23 cellular contexts compared by ENCODE assay signal in the genomic region with DNA sequence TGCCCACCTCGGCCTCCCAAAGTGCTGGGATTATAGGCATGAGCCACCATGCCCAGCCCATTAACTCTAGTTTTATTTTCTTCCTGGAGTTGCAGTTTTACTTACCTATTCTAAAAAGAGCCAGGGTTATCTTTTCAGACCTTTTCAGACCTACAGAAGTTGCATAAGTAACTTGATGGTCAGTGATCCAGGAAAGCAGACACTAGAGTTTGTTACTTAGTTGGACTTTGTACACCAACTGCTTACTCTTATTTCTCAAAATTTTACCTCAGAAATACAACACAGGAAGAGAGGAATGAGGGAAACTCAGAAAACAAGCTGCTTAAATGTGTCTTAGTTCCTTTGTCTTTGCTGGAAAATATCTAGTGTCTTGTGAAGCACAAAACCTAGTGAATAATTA. TPM values are rescaled to one million over a fixed set of nuclear protein-coding genes. Genes with fewer than 3 reads are reported as not detected.
A peak's percentile ranks its signal among the peaks of the same experiment; 100 is the strongest.
DNase-seq lines count a peak whose midpoint lies in the region; ATAC-seq, FAIRE-seq and TF ChIP-seq lines count a peak whose summit lies in the region.
"Had no signal": no experiment of that assay in that cellular context is flagged by ENCODE, and none has a peak within 500 bp of the region (broad histone marks: within the 10 kb centered on the region; RNA-seq: fewer than 3 reads in every experiment).

No MANE protein-coding gene starts in this region.

- WGBS in smooth muscle cell (ENCODE audit: low lambda C conversion rate), result 0% methylated on average over 1 of the region's 1 CpG

- POLR2A ChIA-PET in CD8-positive, alpha-beta memory T cell (lab: Charles Lee), result interaction anchor here (0.6 kb wide), 1 partner anchor 21 kb away, joined by 4 read pairs; no protein-coding TSS in a partner anchor
- POLR2A ChIA-PET in naive thymus-derived CD8-positive, alpha-beta T cell (lab: Charles Lee), result no interaction called here

- no peaks in the 10 kb centered on the region for H3K9me3 ChIP-seq in CD8-positive, alpha-beta memory T cell (ENCODE audit: low read length)
- H3K9me3 ChIP-seq in astrocyte (ENCODE audit: insufficient read depth, low read depth, low read length) (no peaks in the 10 kb centered on the region), vagina (no peaks in the 10 kb centered on the region), smooth muscle cell (replicated peaks; ENCODE audit: low read depth) (no peaks in the 10 kb centered on the region)
- H3K9me3 ChIP-seq: A549, breast epithelium had no signal

- H3K4me2 ChIP-seq in astrocyte (ENCODE audit: low read length) (no peak overlapping the region), smooth muscle cell (no peak overlapping the region)
- H3K4me2 ChIP-seq: A549 had no signal

- intact Hi-C loops in activated CD4-positive, alpha-beta T cell treated with anti-CD3 and anti-CD28 coated beads, Interleukin-2, amount 10 ng/mL, durations not matched to agents 24 days and 14 days (cut with micrococcal nuclease), result loop anchor here (2.0 kb wide), 1 partner anchor 24 kb away; no protein-coding TSS in a partner anchor
- intact Hi-C loops in vagina (cut with DNase I), result no loop called here

- H3F3A ChIP-seq in smooth muscle cell (ENCODE audit: low read depth), result peaks cover 23% of the 10 kb centered on the region

- peaks cover 60% of the 10 kb centered on the region for H3K36me3 Mint-ChIP-seq in activated CD4-positive, alpha-beta T cell treated with anti-CD3 and anti-CD28 coated beads, Interleukin-2, amount 10 ng/mL, durations not matched to agents 24 days and 14 days (ENCODE audit: low read depth)
- H3K36me3 Mint-ChIP-seq in CD8-positive, alpha-beta memory T cell, result peaks cover 18 to 82% (median 18%) of the 10 kb centered on the region in 3 donors
- peaks cover 11% of the 10 kb centered on the region for H3K36me3 Mint-ChIP-seq in astrocyte (ENCODE audit: low read depth, unreplicated experiment)
- peaks cover 6 to 87% (median 31%) of the 10 kb centered on the region in 3 donors for H3K36me3 Mint-ChIP-seq in naive thymus-derived CD8-positive, alpha-beta T cell

- TF ChIP-seq CTCF in astrocyte (IDR thresholded peaks at IDR 0.05; ENCODE audit: insufficient read depth, low read depth, low read length) (no peak), vagina (IDR thresholded peaks at IDR 0.05) (no peak), smooth muscle cell (IDR thresholded peaks at IDR 0.05; ENCODE audit: borderline replicate concordance, insufficient read depth, poor library complexity, severe bottlenecking) (no peak)

- peaks cover 54% of the 10 kb centered on the region for H3K4me1 Mint-ChIP-seq in activated CD4-positive, alpha-beta T cell treated with anti-CD3 and anti-CD28 coated beads, Interleukin-2, amount 10 ng/mL, durations not matched to agents 24 days and 14 days
- peaks cover 56 to 86% (median 83%) of the 10 kb centered on the region in 3 donors for H3K4me1 Mint-ChIP-seq in CD8-positive, alpha-beta memory T cell
- peaks cover 26% of the 10 kb centered on the region for H3K4me1 Mint-ChIP-seq in astrocyte (ENCODE audit: low read depth, unreplicated experiment)
- peaks cover 33 to 70% (median 62%) of the 10 kb centered on the region in 4 donors for H3K4me1 Mint-ChIP-seq in naive thymus-derived CD8-positive, alpha-beta T cell
- H3K4me1 Mint-ChIP-seq: WTC11 had no signal

- H3K79me2 ChIP-seq in astrocyte (ENCODE audit: insufficient read depth, low read length) (peaks cover 95% of the 10 kb centered on the region), smooth muscle cell (ENCODE audit: low read depth) (peaks cover 90% of the 10 kb centered on the region)

- peak overlapping the region; percentile 12 for H3K27ac Mint-ChIP-seq in activated CD4-positive, alpha-beta T cell treated with anti-CD3 and anti-CD28 coated beads, Interleukin-2, amount 10 ng/mL, durations not matched to agents 24 days and 14 days
- H3K27ac Mint-ChIP-seq in CD8-positive, alpha-beta memory T cell, result peak overlapping the region in 5 of 8 donors; percentile 23 to 93 (median 67)
- peak overlapping the region; percentile 8 for H3K27ac Mint-ChIP-seq in astrocyte (ENCODE audit: unreplicated experiment)
- peak overlapping the region; percentile 45 to 93 (median 80) for H3K27ac Mint-ChIP-seq in naive thymus-derived CD8-positive, alpha-beta T cell
- H3K27ac Mint-ChIP-seq: B cell, IgD-negative memory B cell, type B pancreatic cell had no signal

- H3K9ac ChIP-seq in astrocyte (ENCODE audit: low read length) (no peak overlapping the region), smooth muscle cell (ENCODE audit: low read depth) (no peak overlapping the region)

- peaks cover 86% of the 10 kb centered on the region for H4K20me1 ChIP-seq in astrocyte (ENCODE audit: insufficient read depth, low read length)
- H4K20me1 ChIP-seq in smooth muscle cell (ENCODE audit: low read depth), result peaks cover 100% of the 10 kb centered on the region

- H2AFZ ChIP-seq in astrocyte (ENCODE audit: low read depth, low read length) (no peak overlapping the region), smooth muscle cell (ENCODE audit: low read depth) (no peak overlapping the region)

- no peaks in the 10 kb centered on the region for H3K27me3 ChIP-seq in CD8-positive, alpha-beta memory T cell (ENCODE audit: insufficient read depth, low read length, poor library complexity, severe bottlenecking)
- H3K27me3 ChIP-seq in astrocyte (ENCODE audit: insufficient read depth, low read length), result no peaks in the 10 kb centered on the region
- no peaks in the 10 kb centered on the region for H3K27me3 ChIP-seq in vagina
- no peaks in the 10 kb centered on the region for H3K27me3 ChIP-seq in smooth muscle cell (ENCODE audit: low read depth)
- H3K27me3 ChIP-seq: breast epithelium had no signal

- CTCF ChIA-PET in CD8-positive, alpha-beta memory T cell (lab: Charles Lee), result interaction anchor here (1.0 to 1.9 kb wide), 2 partner anchors 32 to 33 kb away, joined by 4 to 5 read pairs; no protein-coding TSS in a partner anchor

- no peak for DNase-seq in activated CD4-positive, alpha-beta T cell treated with anti-CD3 and anti-CD28 coated beads, Interleukin-2, amount 10 ng/mL, durations not matched to agents 24 days and 14 days
- DNase-seq in activated CD4-positive, alpha-beta T cell treated with anti-CD3 and anti-CD28 coated beads for 1 hour, result no peak
- no peak for DNase-seq in CD8-positive, alpha-beta memory T cell
- DNase-seq in astrocyte (ENCODE audit: low read depth), result no peak
- no peak for DNase-seq in naive thymus-derived CD8-positive, alpha-beta T cell
- DNase-seq in vagina (ENCODE audit: extremely low spot score in 2 of 2), result no peak
- DNase-seq in smooth muscle cell (lab: John Stamatoyannopoulos, UW; ENCODE audit: unreplicated experiment), result no peak
- DNase-seq in SK-N-DZ (ENCODE audit: low spot score), result no peak
- DNase-seq: activated CD8-positive, alpha-beta memory T cell treated with anti-CD3 and anti-CD28 coated beads for 24 hours; DND-41; kidney glomerular epithelial cell; mammary epithelial cell; NCI-H1105 treated with DMSO at 0.1 percent for 48 hours; NCI-H2081 treated with DMSO at 0.1 percent for 48 hours; NCI-H510A; right cardiac atrium had no signal

- no peak overlapping the region for H3K4me3 ChIP-seq in CD8-positive, alpha-beta memory T cell (ENCODE audit: low read length)
- H3K4me3 ChIP-seq in astrocyte (ENCODE audit: insufficient read depth, low read depth, low read length) (no peak overlapping the region), vagina (no peak overlapping the region), smooth muscle cell (no peak overlapping the region)
- H3K4me3 ChIP-seq: A549, breast epithelium, GM12878 had no signal

- H3K27me3 Mint-ChIP-seq in activated CD4-positive, alpha-beta T cell treated with anti-CD3 and anti-CD28 coated beads, Interleukin-2, amount 10 ng/mL, durations not matched to agents 24 days and 14 days, result no peaks in the 10 kb centered on the region
- H3K27me3 Mint-ChIP-seq in CD8-positive, alpha-beta memory T cell, result no peaks in the 10 kb centered on the region
- H3K27me3 Mint-ChIP-seq in astrocyte (ENCODE audit: low read depth, unreplicated experiment), result no peaks in the 10 kb centered on the region
- no peaks in the 10 kb centered on the region for H3K27me3 Mint-ChIP-seq in naive thymus-derived CD8-positive, alpha-beta T cell
- H3K27me3 Mint-ChIP-seq: B cell, IgD-negative memory B cell, type B pancreatic cell had no signal

- ATAC-seq in naive thymus-derived CD8-positive, alpha-beta T cell, result no peak
- ATAC-seq: A549, right cardiac atrium, WTC11 had no signal

- no peak for FAIRE-seq in astrocyte (lab: Jason Lieb, UNC)
- FAIRE-seq: A549 had no signal

- no peaks in the 10 kb centered on the region for H3K9me3 Mint-ChIP-seq in activated CD4-positive, alpha-beta T cell treated with anti-CD3 and anti-CD28 coated beads, Interleukin-2, amount 10 ng/mL, durations not matched to agents 24 days and 14 days
- H3K9me3 Mint-ChIP-seq in CD8-positive, alpha-beta memory T cell, result no peaks in the 10 kb centered on the region
- H3K9me3 Mint-ChIP-seq in astrocyte (ENCODE audit: unreplicated experiment), result no peaks in the 10 kb centered on the region
- no peaks in the 10 kb centered on the region for H3K9me3 Mint-ChIP-seq in naive thymus-derived CD8-positive, alpha-beta T cell
- H3K9me3 Mint-ChIP-seq: IgD-negative memory B cell, type B pancreatic cell, WTC11 had no signal

- H3K27ac ChIP-seq in CD8-positive, alpha-beta memory T cell (ENCODE audit: low read depth, low read length), result no peak overlapping the region
- H3K27ac ChIP-seq in astrocyte (ENCODE audit: low read depth, low read length) (no peak overlapping the region), vagina (no peak overlapping the region), smooth muscle cell (ENCODE audit: low read depth) (no peak overlapping the region)
- H3K27ac ChIP-seq: A549, breast epithelium had no signal

- H3K4me3 Mint-ChIP-seq in activated CD4-positive, alpha-beta T cell treated with anti-CD3 and anti-CD28 coated beads, Interleukin-2, amount 10 ng/mL, durations not matched to agents 24 days and 14 days, result peak overlapping the region; percentile 28
- H3K4me3 Mint-ChIP-seq in CD8-positive, alpha-beta memory T cell, result peak overlapping the region in 2 of 7 donors; percentile 31 to 39
- H3K4me3 Mint-ChIP-seq in astrocyte (ENCODE audit: unreplicated experiment), result no peak overlapping the region
- H3K4me3 Mint-ChIP-seq in naive thymus-derived CD8-positive, alpha-beta T cell, result peak overlapping the region in 7 of 10 donors; percentile 6 to 73 (median 65)
- H3K4me3 Mint-ChIP-seq: B cell, IgD-negative memory B cell, type B pancreatic cell, WTC11 had no signal

- TF ChIP-seq POLR2A in vagina (IDR thresholded peaks at IDR 0.05), result no peak

- H3K4me1 ChIP-seq in CD8-positive, alpha-beta memory T cell (ENCODE audit: insufficient read depth, low read length), result peaks cover 21% of the 10 kb centered on the region
- no peaks in the 10 kb centered on the region for H3K4me1 ChIP-seq in astrocyte (ENCODE audit: insufficient read depth, low read length)
- H3K4me1 ChIP-seq in vagina, result no peaks in the 10 kb centered on the region
- peaks cover 14% of the 10 kb centered on the region for H3K4me1 ChIP-seq in smooth muscle cell (ENCODE audit: low read depth)
- H3K4me1 ChIP-seq: breast epithelium had no signal

- H3K36me3 ChIP-seq in CD8-positive, alpha-beta memory T cell (ENCODE audit: insufficient read depth, low read length), result peaks cover 17% of the 10 kb centered on the region
- H3K36me3 ChIP-seq in astrocyte (ENCODE audit: insufficient read depth, low read length) (peaks cover 32% of the 10 kb centered on the region), vagina (peaks cover 0 to 45% of the 10 kb centered on the region in 2 donors), smooth muscle cell (ENCODE audit: low read depth) (peaks cover 19% of the 10 kb centered on the region)

RNA-seq across cellular contexts. Expression of a gene that starts 25.4 kb away (rescaled TPM):
- 148 and 150 TPM in 2 replicates for total RNA-seq in activated CD4-positive, alpha-beta T cell treated with anti-CD3 and anti-CD28 coated beads, Interleukin-2, amount 10 ng/mL, durations not matched to agents 24 days and 14 days
- total RNA-seq in CD8-positive, alpha-beta memory T cell, result 100 to 1,000 TPM; 146 to 150 TPM
- 12.1 TPM for polyA plus RNA-seq in CD8-positive, alpha-beta memory T cell
- total RNA-seq in astrocyte (163 and 205 TPM in 2 replicates), vagina (61.1 TPM), smooth muscle cell (112 and 116 TPM in 2 replicates)
- 10 to 100 TPM; 48.1 to 62.5 TPM for total RNA-seq in naive thymus-derived CD8-positive, alpha-beta T cell
- 10 to 100 TPM in 2 of 3 donors, 1 to 10 TPM in 1; 6.9 to 17.9 (median 14.4) TPM for polyA plus RNA-seq in naive thymus-derived CD8-positive, alpha-beta T cell
- polyA plus RNA-seq in smooth muscle cell, result 11.0 and 20.9 TPM in 2 replicates
- 83.9 and 102 TPM in 2 replicates for polyA plus RNA-seq in SK-N-DZ (2014; cell fraction: cytosol; rRNA removed)
- polyA plus RNA-seq in SK-N-DZ (2014; cell fraction: nucleus; rRNA removed), result 25.5 and 29.9 TPM in 2 replicates

Comparison
In these comparisons a context has a peak if more than half of its experiments do, and no peak if none do; other contexts are left out.
1. H3K27ac Mint-ChIP-seq: peak in every context shown above with its lines; median percentile 80 in naive thymus-derived CD8-positive, alpha-beta T cell; 67 in CD8-positive, alpha-beta memory T cell; 12 in activated CD4-positive, alpha-beta T cell treated with anti-CD3 and anti-CD28 coated beads, Interleukin-2, amount 10 ng/mL, durations not matched to agents 24 days and 14 days; 8 in astrocyte.